8 cellular contexts compared by ENCODE assay signal in the genomic region with DNA sequence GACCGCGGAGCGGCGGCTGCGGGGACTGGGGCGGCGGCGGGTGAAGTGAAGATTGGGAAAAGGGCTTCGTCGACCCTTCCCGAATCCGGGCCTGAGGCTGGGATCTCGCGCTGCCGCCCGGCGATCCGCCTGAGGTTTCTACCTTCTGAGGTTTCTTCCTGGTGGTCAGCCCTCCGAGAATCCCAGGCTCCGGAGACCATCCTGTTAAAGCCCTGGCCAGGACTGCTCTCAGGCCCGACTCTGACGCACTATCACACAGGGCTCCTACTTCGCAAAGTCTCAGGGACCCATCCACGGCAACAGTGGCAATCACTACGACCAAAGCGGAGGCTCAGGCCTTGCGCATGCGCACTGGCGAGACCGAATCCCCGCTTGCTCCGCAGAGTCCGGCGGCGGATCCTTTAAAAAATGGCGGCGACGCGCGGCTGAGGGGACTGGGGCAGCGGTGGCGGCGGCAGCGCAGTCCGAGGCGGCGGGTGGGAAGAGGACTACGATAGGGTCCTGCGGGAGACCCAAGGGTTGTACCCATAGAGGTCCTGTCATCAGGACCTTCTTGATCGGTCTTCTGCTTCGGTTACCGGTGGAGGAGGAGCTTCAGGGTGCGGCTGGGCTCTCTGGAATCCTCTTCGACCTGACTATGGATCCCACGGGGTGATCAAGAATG.
A peak's percentile ranks its signal among the peaks of the same experiment; 100 is the strongest.
DNase-seq lines count a peak whose midpoint lies in the region; ATAC-seq lines count a peak whose summit lies in the region.
"Not testable (repeated sequence)": the region's sequence is repeated elsewhere in the genome, so short reads cannot be mapped to it uniquely, and the experiment has no call there.

No MANE protein-coding gene starts in this region.

- peaks cover 4 to 28% (median 18%) of the 10 kb centered on the region in 5 donors for H3K4me1 ChIP-seq in subcutaneous abdominal adipose tissue (ENCODE audit: control insufficient read depth in 5 of 5, insufficient read depth in 5 of 5, low read length in 5 of 5)

- not testable (repeated sequence) for H3K36me3 Mint-ChIP-seq in T-helper 2 cell treated with Interferon-gamma antibody and Interleukin-4, amounts not matched to agents 5 μg/mL and 100 μg/mL, for 36 hours (ENCODE audit: low read depth)
- H3K36me3 Mint-ChIP-seq in activated naive CD4-positive, alpha-beta T cell treated with anti-CD3 and anti-CD28 coated beads, Interleukin-2, amount 50 U/mL, for 72 hours: peaks cover 6 to 21% of the 10 kb centered on the region in 2 donors

- not testable (repeated sequence) for H3K36me3 ChIP-seq in subcutaneous abdominal adipose tissue (ENCODE audit: control insufficient read depth in 5 of 5, insufficient read depth in 5 of 5, low read length in 5 of 5)

- peak overlapping the region; percentile 91 for H3K4me3 Mint-ChIP-seq in T-helper 2 cell treated with Interferon-gamma antibody and Interleukin-4, amounts not matched to agents 5 μg/mL and 100 μg/mL, for 36 hours

- peak overlapping the region; percentile 53 to 89 (median 77) for H3K9ac ChIP-seq in subcutaneous abdominal adipose tissue (ENCODE audit: low read length in 5 of 5)

- peak; percentile 84 for ATAC-seq in HG02642 (IDR thresholded peaks at IDR 0.05; ENCODE audit: poor library complexity, unreplicated experiment)
- ATAC-seq in activated naive CD4-positive, alpha-beta T cell treated with anti-CD3 and anti-CD28 coated beads, Interleukin-2, amount 50 U/mL, for 72 hours: peak; percentile 86 to 94

- not testable (repeated sequence) for H3K9me3 ChIP-seq in subcutaneous abdominal adipose tissue (ENCODE audit: control insufficient read depth in 5 of 5, low read length in 5 of 5)

- peaks cover 13% of the 10 kb centered on the region for H3K4me1 Mint-ChIP-seq in T-helper 2 cell treated with Interferon-gamma antibody and Interleukin-4, amounts not matched to agents 5 μg/mL and 100 μg/mL, for 36 hours (ENCODE audit: low read depth)

- intact Hi-C loops in posterior cingulate gyrus (cut with DNase I): not testable (repeated sequence)

- H3K27me3 Mint-ChIP-seq in T-helper 2 cell treated with Interferon-gamma antibody and Interleukin-4, amounts not matched to agents 5 μg/mL and 100 μg/mL, for 36 hours (ENCODE audit: low read depth): peaks cover 21% of the 10 kb centered on the region

- peak overlapping the region; percentile 46 for H3K27ac ChIP-seq in subcutaneous abdominal adipose tissue (ENCODE audit: low read depth, low read length)

- DNase-seq in ELF-1 (ENCODE audit: low read depth, low spot score): peak; percentile 85
- peak; percentile 47 for DNase-seq in NCI-H146 treated with DMSO at 0.1 percent for 48 hours (lab: John Stamatoyannopoulos, UW; ENCODE audit: unreplicated experiment)
- peak; percentile 78 for DNase-seq in T-helper 2 cell treated with Interferon-gamma antibody and Interleukin-4, amounts not matched to agents 5 μg/mL and 100 μg/mL, for 36 hours (ENCODE audit: low spot score)
- peak; percentile 83 to 89 for DNase-seq in activated naive CD4-positive, alpha-beta T cell treated with anti-CD3 and anti-CD28 coated beads, Interleukin-2, amount 50 U/mL, for 72 hours (ENCODE audit: low spot score in 2 of 2)
- peak; percentile 82 for DNase-seq in globus pallidus (ENCODE audit: low spot score)
- DNase-seq in posterior cingulate gyrus: peak; percentile 73 to 97 (median 82)

- H3K27ac Mint-ChIP-seq in T-helper 2 cell treated with Interferon-gamma antibody and Interleukin-4, amounts not matched to agents 5 μg/mL and 100 μg/mL, for 36 hours: peak overlapping the region; percentile 69
- H3K27ac Mint-ChIP-seq in activated naive CD4-positive, alpha-beta T cell treated with anti-CD3 and anti-CD28 coated beads, Interleukin-2, amount 50 U/mL, for 72 hours: peak overlapping the region; percentile 92 to 95

- peaks cover 0 to 18% (median 0%) of the 10 kb centered on the region in 5 donors for H3K27me3 ChIP-seq in subcutaneous abdominal adipose tissue (ENCODE audit: control insufficient read depth in 5 of 5, insufficient read depth in 4 of 5, low read length in 5 of 5)

- not testable (repeated sequence) for H3K9me3 Mint-ChIP-seq in T-helper 2 cell treated with Interferon-gamma antibody and Interleukin-4, amounts not matched to agents 5 μg/mL and 100 μg/mL, for 36 hours; activated naive CD4-positive, alpha-beta T cell treated with anti-CD3 and anti-CD28 coated beads, Interleukin-2, amount 50 U/mL, for 72 hours

- peak overlapping the region; percentile 67 to 87 (median 77) for H3K4me3 ChIP-seq in subcutaneous abdominal adipose tissue (ENCODE audit: low read depth in 1 of 5, low read length in 5 of 5)

Comparison
In these comparisons a context has a peak if more than half of its experiments do, and no peak if none do; other contexts are left out.
1. Peak in every context shown above with its lines: DNase-seq, ATAC-seq, H3K4me3 ChIP-seq and H3K27ac ChIP-seq.